21 cellular contexts compared by ENCODE assay signal in genomic region chr16:56856876-56857447, GRCh38. TPM values are rescaled to one million over a fixed set of nuclear protein-coding genes. Genes with fewer than 3 reads are reported as not detected.
DNase-seq lines count a peak whose midpoint lies in the region; ATAC-seq, FAIRE-seq and TF ChIP-seq lines count a peak whose summit lies in the region.
"Had no signal": no experiment of that assay in that cellular context is flagged by ENCODE, and none has a peak within 500 bp of the region (broad histone marks: within the 10 kb centered on the region; RNA-seq: fewer than 3 reads in every experiment).

No MANE protein-coding gene starts in this region.

- no peak for FAIRE-seq in pancreas (lab: Jason Lieb, UNC)
- FAIRE-seq: GM12892, GM18507, H1 had no signal

- TF ChIP-seq CTCF in hepatocyte (IDR thresholded peaks at IDR 0.05; ENCODE audit: poor library complexity) (no peak), pancreas (IDR thresholded peaks at IDR 0.05) (no peak)

- H3K4me2 ChIP-seq in hepatocyte, result peak overlapping the region; percentile 28

- H3K4me1 Mint-ChIP-seq in T-helper 1 cell treated with Interleukin-12 subunit alpha and Interleukin-12 subunit beta and Interleukin-4 antibody, amounts not matched to agents 30 μg/mL and 1 μg/mL, for 36 hours (ENCODE audit: low read depth), result peaks cover 28% of the 10 kb centered on the region

- no peaks in the 10 kb centered on the region for H3K9me3 Mint-ChIP-seq in T-helper 1 cell treated with Interleukin-12 subunit alpha and Interleukin-12 subunit beta and Interleukin-4 antibody, amounts not matched to agents 30 μg/mL and 1 μg/mL, for 36 hours
- H3K9me3 Mint-ChIP-seq: CD8-positive, alpha-beta T cell had no signal

- H3K4me3 Mint-ChIP-seq in T-helper 1 cell treated with Interleukin-12 subunit alpha and Interleukin-12 subunit beta and Interleukin-4 antibody, amounts not matched to agents 30 μg/mL and 1 μg/mL, for 36 hours, result no peak overlapping the region
- H3K4me3 Mint-ChIP-seq: CD8-positive, alpha-beta T cell had no signal

- no peaks in the 10 kb centered on the region for H3K9me2 ChIP-seq in hepatocyte (replicated peaks; ENCODE audit: insufficient read depth)

- no peaks in the 10 kb centered on the region for H3K36me3 Mint-ChIP-seq in T-helper 1 cell treated with Interleukin-12 subunit alpha and Interleukin-12 subunit beta and Interleukin-4 antibody, amounts not matched to agents 30 μg/mL and 1 μg/mL, for 36 hours (ENCODE audit: low read depth)
- H3K36me3 Mint-ChIP-seq: CD8-positive, alpha-beta T cell had no signal

- no peaks in the 10 kb centered on the region for H3K27me3 Mint-ChIP-seq in T-helper 1 cell treated with Interleukin-12 subunit alpha and Interleukin-12 subunit beta and Interleukin-4 antibody, amounts not matched to agents 30 μg/mL and 1 μg/mL, for 36 hours (ENCODE audit: low read depth)

- peak overlapping the region; percentile 31 for H3K27ac Mint-ChIP-seq in T-helper 1 cell treated with Interleukin-12 subunit alpha and Interleukin-12 subunit beta and Interleukin-4 antibody, amounts not matched to agents 30 μg/mL and 1 μg/mL, for 36 hours
- H3K27ac Mint-ChIP-seq: CD8-positive, alpha-beta T cell had no signal

- H3K36me3 ChIP-seq in hepatocyte (replicated peaks; ENCODE audit: insufficient read depth, low read depth), result no peaks in the 10 kb centered on the region
- no peaks in the 10 kb centered on the region for H3K36me3 ChIP-seq in pancreas
- H3K36me3 ChIP-seq: SJCRH30 had no signal

- H3K4me3 ChIP-seq in hepatocyte (no peak overlapping the region), pancreas (no peak overlapping the region)
- H3K4me3 ChIP-seq: SJCRH30 had no signal

- H2AFZ ChIP-seq in hepatocyte, result no peak overlapping the region

- no peaks in the 10 kb centered on the region for H3K27me3 ChIP-seq in hepatocyte
- H3K27me3 ChIP-seq in pancreas, result no peaks in the 10 kb centered on the region
- H3K27me3 ChIP-seq: SJCRH30 had no signal

- no peaks in the 10 kb centered on the region for H4K20me1 ChIP-seq in hepatocyte (ENCODE audit: insufficient read depth, poor library complexity, severe bottlenecking)

- DNase-seq in T-helper 1 cell (no peak), LoVo (ENCODE audit: low spot score) (peak; percentile 16), hepatocyte (ENCODE audit: low spot score) (peak; percentile 57), pancreas (no peak), GDM1 (lab: John Stamatoyannopoulos, UW) (no peak), hepatic stellate cell (ENCODE audit: low spot score) (no peak)
- DNase-seq: 8988T; CD8-positive, alpha-beta T cell; NCI-H1417 treated with DMSO at 0.1 percent for 48 hours; NCI-H1930; NCI-H226; NCI-H524; NCI-H82; SJCRH30 had no signal

- H3K4me1 ChIP-seq in hepatocyte (ENCODE audit: insufficient read depth) (peaks cover 27% of the 10 kb centered on the region), pancreas (peaks cover 0 to 4% (median 0%) of the 10 kb centered on the region in 3 donors)

- 48% methylated on average over 6 of the region's 6 CpGs for WGBS in hepatocyte (ENCODE audit: low lambda C conversion rate, missing lambda C conversion rate)
- 28 to 30% methylated on average over 6 of the region's 6 CpGs for WGBS in pancreas, 2 donors

- no peaks in the 10 kb centered on the region for H3K9me3 ChIP-seq in hepatocyte (ENCODE audit: low read depth)
- no peaks in the 10 kb centered on the region for H3K9me3 ChIP-seq in pancreas
- H3K9me3 ChIP-seq: SJCRH30 had no signal

- intact Hi-C loops in pancreas (cut with DNase I), result no loop called here

- no peaks in the 10 kb centered on the region for H3K79me2 ChIP-seq in hepatocyte

- ATAC-seq in pancreas, result peak in 3 of 4 donors; percentile 34 to 53 (median 42)
- ATAC-seq in GM21381 (IDR thresholded peaks at IDR 0.05; ENCODE audit: unreplicated experiment), result no peak
- ATAC-seq: CD8-positive, alpha-beta T cell; Panc1 had no signal

- H3K27ac ChIP-seq in hepatocyte, result peak overlapping the region; percentile 55
- H3K27ac ChIP-seq in pancreas, result no peak overlapping the region
- H3K27ac ChIP-seq: SJCRH30 had no signal

RNA-seq across cellular contexts. Expression of gene SLC12A3, which starts 8.0 kb away (rescaled TPM):
- total RNA-seq in hepatocyte (not detected in 2 replicates), pancreas (under 1 TPM in 5 of 6 donors, not detected in 1; 0.05 to 0.12 (median 0.08) TPM)
- polyA plus RNA-seq in hepatocyte (not detected in 2 replicates), pancreas (under 1 TPM; 0.04 to 0.05 TPM)
- total RNA-seq: CD8-positive, alpha-beta T cell; H1; SJCRH30 had no signal
- polyA plus RNA-seq: BJ, H1 had no signal

Comparison
In these comparisons a context has a peak if more than half of its experiments do, and no peak if none do; other contexts are left out.
1. DNase-seq: peak in LoVo (single experiment) and hepatocyte (single experiment); none in T-helper 1 cell (0 of 5), pancreas (0 of 6), GDM1 (single experiment) and hepatic stellate cell (single experiment).